17 cellular contexts compared by ENCODE assay signal in genomic region chr21:34919406-34919805, GRCh38.
DNase-seq lines count a peak whose midpoint lies in the region; ATAC-seq, FAIRE-seq and TF ChIP-seq lines count a peak whose summit lies in the region.
"Had no signal": no experiment of that assay in that cellular context is flagged by ENCODE, and none has a peak within 500 bp of the region (broad histone marks: within the 10 kb centered on the region; RNA-seq: fewer than 3 reads in every experiment).

No MANE protein-coding gene starts in this region.

- FAIRE-seq in K562 (lab: Jason Lieb, UNC) = no peak
- FAIRE-seq in D721Med (lab: Jason Lieb, UNC) = no peak
- FAIRE-seq: A549, GM12892 had no signal

- H2AFZ ChIP-seq in K562 (ENCODE audit: low read depth, low read length) = peak overlapping the region; percentile 61

- H3K27me3 ChIP-seq in BLaER1 (no peaks in the 10 kb centered on the region), K562 (ENCODE audit: control insufficient read depth in 2 of 2, insufficient read depth in 2 of 2, low read length in 2 of 2) (no peaks in the 10 kb centered on the region), thyroid gland (no peaks in the 10 kb centered on the region)
- H3K27me3 ChIP-seq in CD4-positive, alpha-beta T cell (ENCODE audit: control insufficient read depth, insufficient read depth, low read length) = no peaks in the 10 kb centered on the region

- 34% methylated on average over 6 of the region's 6 CpGs for WGBS in K562 (ENCODE audit: insufficient coverage, low coverage, missing lambda C conversion rate)
- WGBS in thyroid gland, 2 donors = 71 to 80% methylated on average over 6 of the region's 6 CpGs

- no peak for TF ChIP-seq CTCF in CD4-positive, alpha-beta T cell (IDR thresholded peaks at IDR 0.05)
- TF ChIP-seq CTCF in K562 (IDR thresholded peaks at IDR 0.05 in 2 of 3, conservative IDR thresholded peaks at IDR 0.05 in 1 of 3; ENCODE audit: insufficient read depth in 2 of 3, low read depth in 1 of 3, low read length in 3 of 3) = no peak
- TF ChIP-seq CTCF in thyroid gland (IDR thresholded peaks at IDR 0.05) = no peak
- no peak for TF ChIP-seq CTCF in D721Med (IDR thresholded peaks at IDR 0.05; ENCODE audit: insufficient read depth, missing control alignments)

- H3K9me3 Mint-ChIP-seq in CD4-positive, alpha-beta T cell = peaks cover 2% of the 10 kb centered on the region
- peaks cover 7% of the 10 kb centered on the region for H3K9me3 Mint-ChIP-seq in stimulated activated effector memory CD8-positive, alpha-beta T cell treated with anti-CD3 and anti-CD28 coated beads, Interleukin-12 subunit alpha, Interleukin-12 subunit beta, amount 100 ng/mL, for 72 hours
- H3K9me3 Mint-ChIP-seq: CD8-positive, alpha-beta T cell; H9 had no signal

- no TSS peak for BruUV-seq in K562 (replicated peaks; lab: Mats Ljungman, UMichigan)

- DNase-seq in CD4-positive, alpha-beta T cell = no peak
- no peak for DNase-seq in K562 (ENCODE audit: extremely low read depth in 1 of 4, low spot score in 3 of 4)
- no peak for DNase-seq in stimulated activated effector memory CD8-positive, alpha-beta T cell treated with anti-CD3 and anti-CD28 coated beads, Interleukin-12 subunit alpha, Interleukin-12 subunit beta, amount 100 ng/mL, for 72 hours (ENCODE audit: low spot score in 2 of 2)
- DNase-seq in thyroid gland = no peak
- DNase-seq in D721Med (ENCODE audit: insufficient read length, low spot score) = no peak
- DNase-seq in stimulated activated CD4-positive, alpha-beta T cell treated with anti-CD3 and anti-CD28 coated beads, Interleukin-1b, Interleukin-23, amount 100 ng/mL, for 48 hours = no peak
- DNase-seq: C1 segment of cervical spinal cord; CD8-positive, alpha-beta T cell; COR-L47; DND-41; GDM1; GOT3; H9 had no signal

- H3K9me1 ChIP-seq in K562 (ENCODE audit: control insufficient read depth, insufficient read depth, low read length) = no peaks in the 10 kb centered on the region

- TF ChIP-seq POLR2A in K562 (conservative IDR thresholded peaks at IDR 0.05) (no peak), thyroid gland (IDR thresholded peaks at IDR 0.05) (no peak)

- H3K9me3 ChIP-seq in BLaER1 = no peaks in the 10 kb centered on the region
- no peaks in the 10 kb centered on the region for H3K9me3 ChIP-seq in CD4-positive, alpha-beta T cell (ENCODE audit: control insufficient read depth, low read length)
- no peaks in the 10 kb centered on the region for H3K9me3 ChIP-seq in K562 (replicated peaks; ENCODE audit: control insufficient read depth, insufficient read depth, low read depth, low read length)
- H3K9me3 ChIP-seq in thyroid gland = no peaks in the 10 kb centered on the region
- H3K9me3 ChIP-seq: A549 had no signal

- H3K27ac Mint-ChIP-seq in CD4-positive, alpha-beta T cell = peak overlapping the region; percentile 4
- peak overlapping the region; percentile 27 for H3K27ac Mint-ChIP-seq in stimulated activated effector memory CD8-positive, alpha-beta T cell treated with anti-CD3 and anti-CD28 coated beads, Interleukin-12 subunit alpha, Interleukin-12 subunit beta, amount 100 ng/mL, for 72 hours
- H3K27ac Mint-ChIP-seq: H9, IgD-negative memory B cell had no signal

- no peak for TF ChIP-seq RAD21 in K562 (CRISPR knock-in tag; conservative IDR thresholded peaks at IDR 0.05 in 1 of 2, IDR thresholded peaks at IDR 0.05 in 1 of 2)

- POLR2A ChIA-PET in CD4-positive, alpha-beta T cell (lab: Charles Lee) = no interaction called here
- POLR2A ChIA-PET in K562 (lab: Yijun Ruan, JAX) = interaction anchor here (0.7 kb wide), 1 partner anchor 23 kb away, joined by 4 read pairs; no protein-coding TSS in a partner anchor

- ATAC-seq in CD4-positive, alpha-beta T cell (ENCODE audit: poor library complexity) = no peak
- ATAC-seq in K562 = no peak
- ATAC-seq in stimulated activated effector memory CD8-positive, alpha-beta T cell treated with anti-CD3 and anti-CD28 coated beads, Interleukin-12 subunit alpha, Interleukin-12 subunit beta, amount 100 ng/mL, for 72 hours = no peak
- ATAC-seq: A549; CD8-positive, alpha-beta T cell had no signal

- peaks cover 69% of the 10 kb centered on the region for H3K36me3 Mint-ChIP-seq in CD4-positive, alpha-beta T cell (ENCODE audit: low read depth)
- H3K36me3 Mint-ChIP-seq in stimulated activated effector memory CD8-positive, alpha-beta T cell treated with anti-CD3 and anti-CD28 coated beads, Interleukin-12 subunit alpha, Interleukin-12 subunit beta, amount 100 ng/mL, for 72 hours = no peaks in the 10 kb centered on the region

- H3K4me1 Mint-ChIP-seq in CD4-positive, alpha-beta T cell (ENCODE audit: low read depth) = peaks cover 95% of the 10 kb centered on the region
- H3K4me1 Mint-ChIP-seq in stimulated activated effector memory CD8-positive, alpha-beta T cell treated with anti-CD3 and anti-CD28 coated beads, Interleukin-12 subunit alpha, Interleukin-12 subunit beta, amount 100 ng/mL, for 72 hours = peaks cover 50% of the 10 kb centered on the region

- peaks cover 100% of the 10 kb centered on the region for H4K20me1 ChIP-seq in BLaER1
- H4K20me1 ChIP-seq in K562 (replicated peaks; ENCODE audit: control insufficient read depth, insufficient read depth, low read length) = no peaks in the 10 kb centered on the region

- CTCF ChIA-PET in CD4-positive, alpha-beta T cell (lab: Charles Lee) = no interaction called here
- CTCF ChIA-PET in K562 (lab: Yijun Ruan, JAX; ENCODE audit: low intra/inter-chr PET ratio) = no interaction called here

- peak overlapping the region; percentile 60 for H3K27ac ChIP-seq in BLaER1
- no peak overlapping the region for H3K27ac ChIP-seq in CD4-positive, alpha-beta T cell (ENCODE audit: low read depth, low read length)
- H3K27ac ChIP-seq in K562 (ENCODE audit: extremely low read depth, low read depth, low read length) = no peak overlapping the region
- H3K27ac ChIP-seq in thyroid gland = no peak overlapping the region
- H3K27ac ChIP-seq: A549 had no signal

- TF ChIP-seq EP300 in K562 (IDR thresholded peaks at IDR 0.05; ENCODE audit: low read length) = no peak

- intact Hi-C loops in CD4-positive, alpha-beta T cell (cut with DNase I, micrococcal nuclease) = no loop called here
- intact Hi-C loops in K562 (cut with micrococcal nuclease) (no loop called here), thyroid gland (cut with DNase I) (no loop called here)

- in situ Hi-C loops in K562 (cut with MboI) = no loop called here

- H3K9ac ChIP-seq in BLaER1 = 0 out of 2 replicates have a peak overlapping the region, but pooled peaks have one; percentile 26
- no peak overlapping the region for H3K9ac ChIP-seq in K562 (ENCODE audit: insufficient read depth in 1 of 2, low read depth in 2 of 2, low read length in 2 of 2)

- H3K4me2 ChIP-seq in BLaER1 = peak overlapping the region; percentile 63
- H3K4me2 ChIP-seq in K562 (ENCODE audit: insufficient read depth, low read length) = peak overlapping the region; percentile 14; the same call in 1 of the 2 replicates
- H3K4me2 ChIP-seq: A549 had no signal

- peaks cover 66% of the 10 kb centered on the region for H3K36me3 ChIP-seq in BLaER1
- no peaks in the 10 kb centered on the region for H3K36me3 ChIP-seq in K562 (ENCODE audit: control insufficient read depth, insufficient read depth, low read length)
- H3K36me3 ChIP-seq in thyroid gland = no peaks in the 10 kb centered on the region

- no peaks in the 10 kb centered on the region for H3K27me3 Mint-ChIP-seq in CD4-positive, alpha-beta T cell
- H3K27me3 Mint-ChIP-seq: IgD-negative memory B cell had no signal

- H3K4me3 Mint-ChIP-seq in CD4-positive, alpha-beta T cell = no peak overlapping the region
- no peak overlapping the region for H3K4me3 Mint-ChIP-seq in stimulated activated effector memory CD8-positive, alpha-beta T cell treated with anti-CD3 and anti-CD28 coated beads, Interleukin-12 subunit alpha, Interleukin-12 subunit beta, amount 100 ng/mL, for 72 hours
- H3K4me3 Mint-ChIP-seq: CD8-positive, alpha-beta T cell; H9; IgD-negative memory B cell had no signal

- H3K79me2 ChIP-seq in K562 (ENCODE audit: control insufficient read depth, insufficient read depth, low read length) = no peaks in the 10 kb centered on the region

- H3K4me1 ChIP-seq in BLaER1 (peaks cover 100% of the 10 kb centered on the region), K562 (replicated peaks in 1 of 2; ENCODE audit: control insufficient read depth in 2 of 2, insufficient read depth in 2 of 2, low read length in 2 of 2) (peaks cover 5 to 11% of the 10 kb centered on the region in 2 experiments; a peak in 3 of 5 replicates), thyroid gland (no peaks in the 10 kb centered on the region)

- H3K4me3 ChIP-seq in BLaER1 = peak overlapping the region; percentile 11; the same call in 1 of the 2 replicates
- no peak overlapping the region for H3K4me3 ChIP-seq in K562
- no peak overlapping the region for H3K4me3 ChIP-seq in thyroid gland (replicated peaks in 1 of 3)
- H3K4me3 ChIP-seq: A549 had no signal

TF ChIP-seq in K562, 482 proteins besides CTCF, POLR2A, EP300 and RAD21 (continues in another document):
- no peak for TF ChIP-seq ATF2 (CRISPR knock-in tag; IDR thresholded peaks at IDR 0.05)
- TF ChIP-seq ZNF277 (CRISPR knock-in tag; IDR thresholded peaks at IDR 0.05; ENCODE audit: borderline replicate concordance) = no peak
